Comparison of ENCODE assay signal across 13 cellular contexts in genomic region chr3:17052348-17052747, GRCh38.
A peak's percentile ranks its signal among the peaks of the same experiment; 100 is the strongest.
DNase-seq lines count a peak whose midpoint lies in the region; ATAC-seq and TF ChIP-seq lines count a peak whose summit lies in the region.
"Had no signal": no experiment of that assay in that cellular context is flagged by ENCODE, and none has a peak within 500 bp of the region (broad histone marks: within the 10 kb centered on the region; RNA-seq: fewer than 3 reads in every experiment).

No MANE protein-coding gene starts in this region.

- TF ChIP-seq CTCF in OCI-LY7 (conservative IDR thresholded peaks at IDR 0.05; ENCODE audit: low read length) (no peak), sigmoid colon (IDR thresholded peaks at IDR 0.05) (no peak), body of pancreas (IDR thresholded peaks at IDR 0.05) (no peak), RWPE1 (conservative IDR thresholded peaks at IDR 0.05; ENCODE audit: low read depth) (no peak)
- TF ChIP-seq CTCF in activated CD8-positive, alpha-beta T cell treated with anti-CD3 and anti-CD28 coated beads for 36 hours (IDR thresholded peaks at IDR 0.05), result no peak

- H3K4me3 ChIP-seq in OCI-LY7 (ENCODE audit: low read depth, low read length, poor library complexity, severe bottlenecking) (no peak overlapping the region), sigmoid colon (no peak overlapping the region), body of pancreas (no peak overlapping the region)
- H3K4me3 ChIP-seq: tibial artery had no signal

- H3K79me2 ChIP-seq in OCI-LY7 (ENCODE audit: insufficient read depth, low read depth, low read length), result no peaks in the 10 kb centered on the region

- TF ChIP-seq POLR2A in sigmoid colon (IDR thresholded peaks at IDR 0.05) (no peak), body of pancreas (IDR thresholded peaks at IDR 0.05) (no peak)

- DNase-seq in OCI-LY7 (ENCODE audit: low spot score) (peak; percentile 9), sigmoid colon (no peak), body of pancreas (no peak), RWPE1 (ENCODE audit: low spot score) (no peak)
- no peak for DNase-seq in activated CD8-positive, alpha-beta T cell treated with anti-CD3 and anti-CD28 coated beads for 36 hours
- DNase-seq: activated CD4-positive, alpha-beta T cell treated with anti-CD3 and anti-CD28 coated beads, Interleukin-2, amount 50 U/mL, for 1 hour; natural killer cell; NCI-H526 treated with DMSO at 0.1 percent for 48 hours; tibial artery had no signal

- CTCF ChIA-PET in OCI-LY7 (lab: Charles Lee; ENCODE audit: unreplicated experiment) (interaction anchor here (0.6 kb wide), 1 partner anchor 310 kb away, joined by 4 read pairs; no protein-coding TSS in a partner anchor), RWPE1 (lab: Yijun Ruan, JAX) (no interaction called here)
- CTCF ChIA-PET in activated CD8-positive, alpha-beta T cell treated with anti-CD3 and anti-CD28 coated beads for 36 hours (lab: Charles Lee), result interaction anchor here (1.4 kb wide), 1 partner anchor 27 kb away, joined by 3 read pairs; no protein-coding TSS in a partner anchor

- H3K36me3 ChIP-seq in OCI-LY7 (ENCODE audit: insufficient read depth, low read length) (peaks cover 23% of the 10 kb centered on the region), sigmoid colon (no peaks in the 10 kb centered on the region), body of pancreas (replicated peaks in 1 of 2; ENCODE audit: insufficient read depth in 1 of 2, low read depth in 2 of 2) (no peaks in the 10 kb centered on the region)

- H3K36me3 Mint-ChIP-seq in activated CD8-positive, alpha-beta T cell treated with anti-CD3 and anti-CD28 coated beads for 36 hours (ENCODE audit: low read depth), result peaks cover 61% of the 10 kb centered on the region

- H3K27ac Mint-ChIP-seq in activated CD8-positive, alpha-beta T cell treated with anti-CD3 and anti-CD28 coated beads for 36 hours, result no peak overlapping the region
- H3K27ac Mint-ChIP-seq: activated naive CD4-positive, alpha-beta T cell treated with anti-CD3 and anti-CD28 coated beads, Interleukin-2, amount 50 U/mL, for 24 hours had no signal

- intact Hi-C loops in OCI-LY7 (cut with micrococcal nuclease; ENCODE audit: unreplicated experiment) (no loop called here), sigmoid colon (cut with DNase I) (no loop called here), body of pancreas (cut with DNase I) (no loop called here)
- intact Hi-C loops in activated CD8-positive, alpha-beta T cell treated with anti-CD3 and anti-CD28 coated beads for 36 hours (cut with micrococcal nuclease), result no loop called here

- H3K9me2 ChIP-seq in OCI-LY7 (ENCODE audit: insufficient read depth, low read length), result no peaks in the 10 kb centered on the region

- no peaks in the 10 kb centered on the region for H3K27me3 Mint-ChIP-seq in activated CD8-positive, alpha-beta T cell treated with anti-CD3 and anti-CD28 coated beads for 36 hours
- H3K27me3 Mint-ChIP-seq: activated naive CD4-positive, alpha-beta T cell treated with anti-CD3 and anti-CD28 coated beads, Interleukin-2, amount 50 U/mL, for 24 hours had no signal

- H3K27ac ChIP-seq in OCI-LY7 (ENCODE audit: low read depth, low read length, poor library complexity, severe bottlenecking) (no peak overlapping the region), sigmoid colon (no peak overlapping the region), body of pancreas (no peak overlapping the region), RWPE1 (no peak overlapping the region)
- H3K27ac ChIP-seq: tibial artery had no signal

- BruUV-seq in OCI-LY7 (replicated peaks; lab: Mats Ljungman, UMichigan), result no TSS peak

- TF ChIP-seq EP300 in sigmoid colon (IDR thresholded peaks at IDR 0.05), result no peak

- POLR2A ChIA-PET in OCI-LY7 (lab: Charles Lee), result no interaction called here
- POLR2A ChIA-PET in RWPE1 (lab: Yijun Ruan, JAX; ENCODE audit: low non-redundant PET), result no interaction called here
- POLR2A ChIA-PET in activated CD8-positive, alpha-beta T cell treated with anti-CD3 and anti-CD28 coated beads for 36 hours (lab: Charles Lee), result no interaction called here

- H3K9me3 ChIP-seq in OCI-LY7 (ENCODE audit: low read length) (no peaks in the 10 kb centered on the region), sigmoid colon (no peaks in the 10 kb centered on the region), body of pancreas (peaks cover 0 to 6% (median 0%) of the 10 kb centered on the region in 3 donors)

- peak; percentile 60 for ATAC-seq in GM18502 (IDR thresholded peaks at IDR 0.05; ENCODE audit: poor library complexity, unreplicated experiment)
- peak; percentile 64 for ATAC-seq in GM21367 (IDR thresholded peaks at IDR 0.05; ENCODE audit: unreplicated experiment)
- peak; percentile 50 for ATAC-seq in HG03066 (IDR thresholded peaks at IDR 0.05; ENCODE audit: low read depth, unreplicated experiment)
- ATAC-seq in body of pancreas, result no peak
- no peak for ATAC-seq in activated CD8-positive, alpha-beta T cell treated with anti-CD3 and anti-CD28 coated beads for 36 hours
- ATAC-seq: natural killer cell had no signal

- H3K4me1 Mint-ChIP-seq in activated CD8-positive, alpha-beta T cell treated with anti-CD3 and anti-CD28 coated beads for 36 hours (ENCODE audit: low read depth), result peaks cover 27% of the 10 kb centered on the region

- H3K4me1 ChIP-seq in OCI-LY7 (ENCODE audit: insufficient read depth, low read length, poor library complexity, severe bottlenecking), result no peaks in the 10 kb centered on the region
- no peaks in the 10 kb centered on the region for H3K4me1 ChIP-seq in sigmoid colon
- H3K4me1 ChIP-seq in body of pancreas, result no peaks in the 10 kb centered on the region

- no peak overlapping the region for H3K4me3 Mint-ChIP-seq in activated CD8-positive, alpha-beta T cell treated with anti-CD3 and anti-CD28 coated beads for 36 hours
- H3K4me3 Mint-ChIP-seq: activated naive CD4-positive, alpha-beta T cell treated with anti-CD3 and anti-CD28 coated beads, Interleukin-2, amount 50 U/mL, for 24 hours; natural killer cell had no signal

- H3K27me3 ChIP-seq in sigmoid colon, result no peaks in the 10 kb centered on the region
- no peaks in the 10 kb centered on the region for H3K27me3 ChIP-seq in body of pancreas
- H3K27me3 ChIP-seq: tibial artery had no signal

- H4K20me1 ChIP-seq in OCI-LY7 (ENCODE audit: insufficient read depth, low read length), result no peaks in the 10 kb centered on the region

- no peak overlapping the region for H3K4me2 ChIP-seq in OCI-LY7 (ENCODE audit: low read length)

- peaks cover 7% of the 10 kb centered on the region for H3K9me3 Mint-ChIP-seq in activated CD8-positive, alpha-beta T cell treated with anti-CD3 and anti-CD28 coated beads for 36 hours

- H2AFZ ChIP-seq in OCI-LY7 (ENCODE audit: low read length), result no peak overlapping the region

Comparison
In these comparisons a context has a peak if more than half of its experiments do, and no peak if none do; other contexts are left out.
1. ATAC-seq: peak in GM18502 (single experiment), GM21367 (single experiment) and HG03066 (single experiment); none in body of pancreas (single experiment) and activated CD8-positive, alpha-beta T cell treated with anti-CD3 and anti-CD28 coated beads for 36 hours (single experiment).